ENCODE assay signal across 28 cellular contexts in the genomic region with DNA sequence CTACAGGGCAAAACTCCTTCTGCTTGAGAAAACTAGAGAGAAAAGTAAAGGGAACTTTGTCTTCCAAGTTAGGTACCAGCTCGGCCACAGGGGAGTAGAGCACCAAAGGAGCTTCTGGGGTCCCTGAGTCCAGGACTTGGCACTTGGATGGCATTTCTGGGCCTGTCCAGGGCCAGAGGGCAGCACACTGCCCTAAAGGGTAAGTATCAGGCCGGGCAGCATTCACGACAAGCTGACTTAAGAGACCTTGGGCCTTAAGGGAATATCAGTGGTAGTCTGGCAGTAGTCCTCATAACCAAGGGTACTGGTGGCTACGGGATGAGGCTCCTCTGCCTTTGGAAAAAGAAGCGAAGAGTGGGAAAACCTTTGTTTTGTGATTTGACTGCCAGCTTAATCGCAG.
"Had no signal": no experiment of that assay in that cellular context is flagged by ENCODE, and none has a peak within 500 bp of the region (broad histone marks: within the 10 kb centered on the region; RNA-seq: fewer than 3 reads in every experiment).

No MANE protein-coding gene starts in this region.

- H3K9me3 ChIP-seq: stomach, suprapubic skin, testis, thoracic aorta, thyroid gland, tibial artery, tibial nerve, transverse colon, upper lobe of left lung, upper lobe of right lung, uterus, vagina had no signal

- DNase-seq: stimulated activated CD4-positive, alpha-beta T cell treated with anti-CD3 and anti-CD28 coated beads, Interleukin-2, amount 100 ng/mL, for 48 hours; stimulated activated CD4-positive, alpha-beta T cell treated with anti-CD3 and anti-CD28 coated beads, Interleukin-4, amount 100 ng/mL, for 1 hour; stimulated activated CD4-positive, alpha-beta T cell treated with anti-CD3 and anti-CD28 coated beads, Interleukin-4, amount 100 ng/mL, for 24 hours; stimulated activated CD4-positive, alpha-beta T cell treated with anti-CD3 and anti-CD28 coated beads, Interleukin-4, amount 100 ng/mL, for 4 hours; stimulated activated CD8-positive, alpha-beta memory T cell treated with anti-CD3 and anti-CD28 coated beads, Interleukin-4, amount 100 ng/mL, for 48 hours; stimulated activated naive B cell treated with anti-CD40 and anti-IgM and Interleukin-4, amounts not matched to agents 10 μg/mL and 1 μg/mL and 100 μg/mL, for 72 hours; stimulated activated naive CD4-positive, alpha-beta T cell; stimulated activated naive CD4-positive, alpha-beta T cell treated with Interleukin-2 at 50 U/mL for 16 hours; stimulated activated naive CD8-positive, alpha-beta T cell treated with anti-CD3 and anti-CD28 coated beads, Interleukin-15, amount 100 ng/mL, for 72 hours; stimulated activated naive CD8-positive, alpha-beta T cell treated with anti-CD3 and anti-CD28 coated beads, Interleukin-15, Interleukin-2, amounts not matched to agents 100 U/mL and 50 U/mL, for 24 hours; stomach; substantia nigra; testis; thyroid gland; tibial artery; transverse colon; trophoblast cell; upper lobe of left lung; upper lobe of right lung; uterus had no signal

- H3K36me3 Mint-ChIP-seq: stimulated activated effector memory CD8-positive, alpha-beta T cell treated with anti-CD3 and anti-CD28 coated beads, Interleukin-12 subunit alpha, Interleukin-12 subunit beta, amount 100 ng/mL, for 72 hours; stimulated activated memory B cell treated with anti-CD40 and anti-IgM and Interleukin-4, amounts not matched to agents 10 μg/mL and 1 μg/mL and 100 μg/mL, for 72 hours; stimulated activated naive B cell treated with anti-CD40 and anti-IgM and Interleukin-4, amounts not matched to agents 10 μg/mL and 1 μg/mL and 100 μg/mL, for 72 hours; type B pancreatic cell had no signal

- H3K4me1 ChIP-seq: stomach, suprapubic skin, testis, tibial artery, tibial nerve, transverse colon, upper lobe of left lung, upper lobe of right lung, uterus, vagina had no signal

- H3K27ac ChIP-seq: stomach, suprapubic skin, testis, thoracic aorta, thyroid gland, tibial artery, tibial nerve, transverse colon, upper lobe of left lung, upper lobe of right lung, uterus, vagina had no signal

- H3K4me1 Mint-ChIP-seq: stimulated activated effector memory CD8-positive, alpha-beta T cell treated with anti-CD3 and anti-CD28 coated beads, Interleukin-12 subunit alpha, Interleukin-12 subunit beta, amount 100 ng/mL, for 72 hours; stimulated activated memory B cell treated with anti-CD40 and anti-IgM and Interleukin-4, amounts not matched to agents 10 μg/mL and 1 μg/mL and 100 μg/mL, for 72 hours; stimulated activated naive B cell treated with anti-CD40 and anti-IgM and Interleukin-4, amounts not matched to agents 10 μg/mL and 1 μg/mL and 100 μg/mL, for 72 hours; stimulated activated naive CD8-positive, alpha-beta T cell treated with anti-CD3 and anti-CD28 coated beads, Interleukin-15, amount 100 ng/mL, for 72 hours had no signal

- H3K9me3 Mint-ChIP-seq: stimulated activated memory B cell treated with anti-CD40 and anti-IgM and Interleukin-4, amounts not matched to agents 10 μg/mL and 1 μg/mL and 100 μg/mL, for 72 hours; stimulated activated naive CD8-positive, alpha-beta T cell treated with anti-CD3 and anti-CD28 coated beads, Interleukin-15, amount 100 ng/mL, for 72 hours; stimulated activated naive CD8-positive, alpha-beta T cell treated with anti-CD3 and anti-CD28 coated beads, Interleukin-15, Interleukin-2, amounts not matched to agents 100 ng/mL and 50 ng/mL, for 24 hours; type B pancreatic cell had no signal

- H3K27me3 ChIP-seq: stomach, suprapubic skin, testis, thyroid gland, tibial artery, tibial nerve, transverse colon, upper lobe of left lung, upper lobe of right lung, uterus, vagina had no signal

- H3K4me3 ChIP-seq: stomach, suprapubic skin, testis, thoracic aorta, thyroid gland, tibial artery, tibial nerve, transverse colon, upper lobe of left lung, upper lobe of right lung, uterus, vagina had no signal

- H3K4me3 Mint-ChIP-seq: stimulated activated effector memory CD8-positive, alpha-beta T cell treated with anti-CD3 and anti-CD28 coated beads, Interleukin-12 subunit alpha, Interleukin-12 subunit beta, amount 100 ng/mL, for 72 hours; stimulated activated memory B cell treated with anti-CD40 and anti-IgM and Interleukin-4, amounts not matched to agents 10 μg/mL and 1 μg/mL and 100 μg/mL, for 72 hours; stimulated activated naive B cell treated with anti-CD40 and anti-IgM and Interleukin-4, amounts not matched to agents 10 μg/mL and 1 μg/mL and 100 μg/mL, for 72 hours; stimulated activated naive CD8-positive, alpha-beta T cell treated with anti-CD3 and anti-CD28 coated beads, Interleukin-15, amount 100 ng/mL, for 72 hours; stimulated activated naive CD8-positive, alpha-beta T cell treated with anti-CD3 and anti-CD28 coated beads, Interleukin-15, Interleukin-2, amounts not matched to agents 100 ng/mL and 50 ng/mL, for 24 hours; type B pancreatic cell had no signal

- H3K27me3 Mint-ChIP-seq: stimulated activated memory B cell treated with anti-CD40 and anti-IgM and Interleukin-4, amounts not matched to agents 10 μg/mL and 1 μg/mL and 100 μg/mL, for 72 hours; stimulated activated naive B cell treated with anti-CD40 and anti-IgM and Interleukin-4, amounts not matched to agents 10 μg/mL and 1 μg/mL and 100 μg/mL, for 72 hours; stimulated activated naive CD8-positive, alpha-beta T cell treated with anti-CD3 and anti-CD28 coated beads, Interleukin-15, amount 100 ng/mL, for 72 hours; stimulated activated naive CD8-positive, alpha-beta T cell treated with anti-CD3 and anti-CD28 coated beads, Interleukin-15, Interleukin-2, amounts not matched to agents 100 ng/mL and 50 ng/mL, for 24 hours; type B pancreatic cell had no signal

- H3K36me3 ChIP-seq: stomach, suprapubic skin, thoracic aorta, thyroid gland, tibial artery, tibial nerve, transverse colon, upper lobe of left lung, upper lobe of right lung, uterus, vagina had no signal

- H3K27ac Mint-ChIP-seq: stimulated activated effector memory CD8-positive, alpha-beta T cell treated with anti-CD3 and anti-CD28 coated beads, Interleukin-12 subunit alpha, Interleukin-12 subunit beta, amount 100 ng/mL, for 72 hours; stimulated activated memory B cell treated with anti-CD40 and anti-IgM and Interleukin-4, amounts not matched to agents 10 μg/mL and 1 μg/mL and 100 μg/mL, for 72 hours; stimulated activated naive B cell treated with anti-CD40 and anti-IgM and Interleukin-4, amounts not matched to agents 10 μg/mL and 1 μg/mL and 100 μg/mL, for 72 hours; stimulated activated naive CD8-positive, alpha-beta T cell treated with anti-CD3 and anti-CD28 coated beads, Interleukin-15, amount 100 ng/mL, for 72 hours; stimulated activated naive CD8-positive, alpha-beta T cell treated with anti-CD3 and anti-CD28 coated beads, Interleukin-15, Interleukin-2, amounts not matched to agents 100 ng/mL and 50 ng/mL, for 24 hours; type B pancreatic cell had no signal
